ENCODE assay signal across 16 cellular contexts in genomic region chr6:102229271-102229670, GRCh38.
"Had no signal": no experiment of that assay in that cellular context is flagged by ENCODE, and none has a peak within 500 bp of the region (broad histone marks: within the 10 kb centered on the region; RNA-seq: fewer than 3 reads in every experiment).

No MANE protein-coding gene starts in this region.

- H3K36me3 ChIP-seq: ovary, stomach, thoracic aorta, transverse colon had no signal

- H3K4me3 ChIP-seq: lung, ovary, stomach, thoracic aorta, transverse colon had no signal

- ATAC-seq: effector memory CD8-positive, alpha-beta T cell; foreskin keratinocyte; left colon; left ventricle myocardium superior; naive thymus-derived CD4-positive, alpha-beta T cell; right cardiac atrium had no signal

- H3K4me1 ChIP-seq: stomach, transverse colon had no signal

- DNase-seq: effector memory CD8-positive, alpha-beta T cell; foreskin keratinocyte; left colon; left ventricle myocardium superior; naive thymus-derived CD4-positive, alpha-beta T cell; nucleus accumbens; ovary; right cardiac atrium; small intestine; stimulated activated CD4-positive, alpha-beta T cell treated with anti-CD3 and anti-CD28 coated beads, Interleukin-12 subunit alpha, Interleukin-12 subunit beta, amount 100 ng/mL, for 4 hours; stimulated activated naive CD4-positive, alpha-beta T cell; stomach; substantia nigra; transverse colon had no signal

- H3K27ac ChIP-seq: foreskin keratinocyte, ovary, stomach, thoracic aorta, transverse colon had no signal

- H3K27me3 ChIP-seq: foreskin keratinocyte, ovary, stomach, transverse colon had no signal

- H3K9me3 ChIP-seq: ovary, stomach, thoracic aorta, transverse colon had no signal
